In genomic region chr9:107490606-107490970, GRCh38 we compare ENCODE assay signal across 1 cellular context.
TF ChIP-seq lines count a peak whose summit lies in the region.

No MANE protein-coding gene starts in this region.

TF ChIP-seq in H1, 55 proteins besides CTCF, POLR2A, EP300 and RAD21 (continued from another document):
- TF ChIP-seq SUZ12 (IDR thresholded peaks at IDR 0.05; ENCODE audit: low read length) = 0 out of 2 replicates have a peak, but pooled peaks have one; percentile 20
